In genomic region chr18:38025433-38026038, GRCh38 we compare ENCODE assay signal across 20 cellular contexts.
DNase-seq lines count a peak whose midpoint lies in the region; ATAC-seq, FAIRE-seq and TF ChIP-seq lines count a peak whose summit lies in the region.
"Had no signal": no experiment of that assay in that cellular context is flagged by ENCODE, and none has a peak within 500 bp of the region (broad histone marks: within the 10 kb centered on the region; RNA-seq: fewer than 3 reads in every experiment).

No MANE protein-coding gene starts in this region.

- H3K27me3 ChIP-seq in RWPE2 (ENCODE audit: insufficient read depth, poor library complexity, severe bottlenecking) (no peaks in the 10 kb centered on the region), neural progenitor cell (no peaks in the 10 kb centered on the region), small intestine (ENCODE audit: control insufficient read depth in 2 of 2, insufficient read depth in 2 of 2, low read length in 2 of 2) (no peaks in the 10 kb centered on the region)
- H3K27me3 ChIP-seq: gastroesophageal sphincter, right atrium auricular region had no signal

- ATAC-seq in RWPE2 (ENCODE audit: low read depth) (peak; percentile 71; the same call in 1 of the 3 replicates), HG03571 (IDR thresholded peaks at IDR 0.05; ENCODE audit: unreplicated experiment) (no peak)
- ATAC-seq: activated CD8-positive, alpha-beta T cell treated with anti-CD3 and anti-CD28 coated beads for 36 hours; gastroesophageal sphincter; stimulated activated effector memory CD8-positive, alpha-beta T cell treated with anti-CD3 and anti-CD28 coated beads, Interleukin-12 subunit alpha, Interleukin-12 subunit beta, amount 100 ng/mL, for 72 hours had no signal

- DNase-seq in H4 (ENCODE audit: low spot score) (peak; percentile 13), RWPE2 (ENCODE audit: low spot score) (no peak), glomerular visceral epithelial cell (ENCODE audit: extremely low spot score) (peak; percentile 93), neural progenitor cell (ENCODE audit: low spot score) (peak; percentile 5), small intestine (no peak)
- DNase-seq in activated effector memory CD4-positive, alpha-beta T cell treated with Interleukin-2 at 50 U/mL for 16 hours, result no peak
- DNase-seq in activated naive CD4-positive, alpha-beta T cell treated with anti-CD3 and anti-CD28 coated beads, Interleukin-2, amount 10 ng/mL, durations not matched to agents 7 days and 5 days, result no peak
- DNase-seq: activated CD8-positive, alpha-beta T cell treated with anti-CD3 and anti-CD28 coated beads for 36 hours; activated T-cell treated with anti-CD3 and anti-CD28 coated beads, Interleukin-2, amount 50 U/mL, for 24 hours; COR-L47; erythroblast; NCI-H1417 treated with DMSO at 0.1 percent for 48 hours; NCI-H2171 treated with DMSO at 0.1 percent for 48 hours; NCI-H774 had no signal

- 55 to 64% (median 58%) methylated on average over 4 of the region's 4 CpGs for WGBS in small intestine, 3 donors

- H3K27me3 Mint-ChIP-seq in neural progenitor cell (ENCODE audit: insufficient read depth, low read depth), result peaks cover 2% of the 10 kb centered on the region
- no peaks in the 10 kb centered on the region for H3K27me3 Mint-ChIP-seq in activated naive CD4-positive, alpha-beta T cell treated with anti-CD3 and anti-CD28 coated beads, Interleukin-2, amount 10 ng/mL, durations not matched to agents 7 days and 5 days
- H3K27me3 Mint-ChIP-seq: activated CD8-positive, alpha-beta T cell treated with anti-CD3 and anti-CD28 coated beads for 36 hours; activated naive CD4-positive, alpha-beta T cell treated with anti-CD3 and anti-CD28 coated beads, Interleukin-2, amount 50 U/mL, for 24 hours; activated T-cell treated with anti-CD3 and anti-CD28 coated beads, Interleukin-2, amount 50 U/mL, for 24 hours had no signal

- H3K36me3 ChIP-seq in RWPE2 (ENCODE audit: low read depth) (no peaks in the 10 kb centered on the region), neural progenitor cell (no peaks in the 10 kb centered on the region), small intestine (ENCODE audit: control insufficient read depth in 2 of 2, insufficient read depth in 2 of 2, low read length in 2 of 2) (no peaks in the 10 kb centered on the region)
- H3K36me3 ChIP-seq: gastroesophageal sphincter, right atrium auricular region, thoracic aorta had no signal

- H3K4me3 ChIP-seq in RWPE2 (ENCODE audit: severe bottlenecking) (no peak overlapping the region), neural progenitor cell (no peak overlapping the region), small intestine (ENCODE audit: low read depth in 1 of 2, low read length in 2 of 2) (no peak overlapping the region)
- H3K4me3 ChIP-seq: gastroesophageal sphincter, right atrium auricular region, thoracic aorta had no signal

- no peaks in the 10 kb centered on the region for H3K9me3 Mint-ChIP-seq in neural progenitor cell
- no peaks in the 10 kb centered on the region for H3K9me3 Mint-ChIP-seq in activated naive CD4-positive, alpha-beta T cell treated with anti-CD3 and anti-CD28 coated beads, Interleukin-2, amount 10 ng/mL, durations not matched to agents 7 days and 5 days
- H3K9me3 Mint-ChIP-seq: activated CD8-positive, alpha-beta T cell treated with anti-CD3 and anti-CD28 coated beads for 36 hours; activated naive CD4-positive, alpha-beta T cell treated with anti-CD3 and anti-CD28 coated beads, Interleukin-2, amount 50 U/mL, for 24 hours had no signal

- no peak overlapping the region for H3K4me2 ChIP-seq in neural progenitor cell

- TF ChIP-seq CTCF in RWPE2 (IDR thresholded peaks at IDR 0.05; ENCODE audit: poor library complexity, severe bottlenecking) (no peak), neural progenitor cell (IDR thresholded peaks at IDR 0.05) (no peak)

- CTCF ChIA-PET in activated naive CD4-positive, alpha-beta T cell treated with anti-CD3 and anti-CD28 coated beads, Interleukin-2, amount 10 ng/mL, durations not matched to agents 7 days and 5 days (lab: Charles Lee), result no interaction called here

- no peak overlapping the region for H3K9ac ChIP-seq in neural progenitor cell

- H4K20me1 ChIP-seq in neural progenitor cell (ENCODE audit: low read depth), result no peaks in the 10 kb centered on the region

- H3K27ac ChIP-seq in RWPE2 (ENCODE audit: poor library complexity, severe bottlenecking) (no peak overlapping the region), neural progenitor cell (no peak overlapping the region), small intestine (ENCODE audit: low read depth in 1 of 2, low read length in 1 of 2) (no peak overlapping the region)
- H3K27ac ChIP-seq: gastroesophageal sphincter, right atrium auricular region, thoracic aorta had no signal

- no peaks in the 10 kb centered on the region for H3F3A ChIP-seq in neural progenitor cell (ENCODE audit: low read depth)

- no peaks in the 10 kb centered on the region for H3K79me2 ChIP-seq in neural progenitor cell (ENCODE audit: low read depth)

- H3K4me3 Mint-ChIP-seq in neural progenitor cell, result no peak overlapping the region
- no peak overlapping the region for H3K4me3 Mint-ChIP-seq in activated naive CD4-positive, alpha-beta T cell treated with anti-CD3 and anti-CD28 coated beads, Interleukin-2, amount 10 ng/mL, durations not matched to agents 7 days and 5 days
- H3K4me3 Mint-ChIP-seq: activated CD8-positive, alpha-beta T cell treated with anti-CD3 and anti-CD28 coated beads for 36 hours; activated naive CD4-positive, alpha-beta T cell treated with anti-CD3 and anti-CD28 coated beads, Interleukin-2, amount 50 U/mL, for 24 hours; activated T-cell treated with anti-CD3 and anti-CD28 coated beads, Interleukin-2, amount 50 U/mL, for 24 hours; stimulated activated effector memory CD8-positive, alpha-beta T cell treated with anti-CD3 and anti-CD28 coated beads, Interleukin-12 subunit alpha, Interleukin-12 subunit beta, amount 100 ng/mL, for 72 hours had no signal

- H3K4me1 ChIP-seq in RWPE2 (ENCODE audit: insufficient read depth, poor library complexity, severe bottlenecking) (no peaks in the 10 kb centered on the region), neural progenitor cell (no peaks in the 10 kb centered on the region), small intestine (ENCODE audit: control insufficient read depth in 2 of 2, insufficient read depth in 1 of 2, low read depth in 1 of 2, low read length in 1 of 2) (no peaks in the 10 kb centered on the region)
- H3K4me1 ChIP-seq: gastroesophageal sphincter, right atrium auricular region had no signal

- no peak overlapping the region for H2AFZ ChIP-seq in neural progenitor cell (replicated peaks)

- FAIRE-seq in small intestine (lab: Jason Lieb, UNC), result no peak

- H3K9me3 ChIP-seq in RWPE2 (ENCODE audit: severe bottlenecking), result no peaks in the 10 kb centered on the region
- no peaks in the 10 kb centered on the region for H3K9me3 ChIP-seq in neural progenitor cell (ENCODE audit: low read depth)
- H3K9me3 ChIP-seq in small intestine (ENCODE audit: control insufficient read depth, low read depth), result no peaks in the 10 kb centered on the region
- H3K9me3 ChIP-seq: gastroesophageal sphincter, right atrium auricular region, thoracic aorta had no signal

- no peaks in the 10 kb centered on the region for H3K4me1 Mint-ChIP-seq in neural progenitor cell
- no peaks in the 10 kb centered on the region for H3K4me1 Mint-ChIP-seq in activated naive CD4-positive, alpha-beta T cell treated with anti-CD3 and anti-CD28 coated beads, Interleukin-2, amount 10 ng/mL, durations not matched to agents 7 days and 5 days
- H3K4me1 Mint-ChIP-seq: activated naive CD4-positive, alpha-beta T cell treated with anti-CD3 and anti-CD28 coated beads, Interleukin-2, amount 50 U/mL, for 24 hours; stimulated activated effector memory CD8-positive, alpha-beta T cell treated with anti-CD3 and anti-CD28 coated beads, Interleukin-12 subunit alpha, Interleukin-12 subunit beta, amount 100 ng/mL, for 72 hours had no signal

- H3K27ac Mint-ChIP-seq in neural progenitor cell, result no peak overlapping the region
- no peak overlapping the region for H3K27ac Mint-ChIP-seq in activated naive CD4-positive, alpha-beta T cell treated with anti-CD3 and anti-CD28 coated beads, Interleukin-2, amount 10 ng/mL, durations not matched to agents 7 days and 5 days
- H3K27ac Mint-ChIP-seq: activated CD8-positive, alpha-beta T cell treated with anti-CD3 and anti-CD28 coated beads for 36 hours; activated naive CD4-positive, alpha-beta T cell treated with anti-CD3 and anti-CD28 coated beads, Interleukin-2, amount 50 U/mL, for 24 hours; activated T-cell treated with anti-CD3 and anti-CD28 coated beads, Interleukin-2, amount 50 U/mL, for 24 hours; stimulated activated effector memory CD8-positive, alpha-beta T cell treated with anti-CD3 and anti-CD28 coated beads, Interleukin-12 subunit alpha, Interleukin-12 subunit beta, amount 100 ng/mL, for 72 hours had no signal

- H3K36me3 Mint-ChIP-seq in neural progenitor cell, result no peaks in the 10 kb centered on the region
- H3K36me3 Mint-ChIP-seq in activated naive CD4-positive, alpha-beta T cell treated with anti-CD3 and anti-CD28 coated beads, Interleukin-2, amount 10 ng/mL, durations not matched to agents 7 days and 5 days, result no peaks in the 10 kb centered on the region
- H3K36me3 Mint-ChIP-seq: activated naive CD4-positive, alpha-beta T cell treated with anti-CD3 and anti-CD28 coated beads, Interleukin-2, amount 50 U/mL, for 24 hours; stimulated activated effector memory CD8-positive, alpha-beta T cell treated with anti-CD3 and anti-CD28 coated beads, Interleukin-12 subunit alpha, Interleukin-12 subunit beta, amount 100 ng/mL, for 72 hours had no signal

Comparison
In these comparisons a context has a peak if more than half of its experiments do, and no peak if none do; other contexts are left out.
1. DNase-seq: peak in H4 (single experiment), glomerular visceral epithelial cell (single experiment) and neural progenitor cell (single experiment); none in RWPE2 (single experiment), activated effector memory CD4-positive, alpha-beta T cell treated with Interleukin-2 at 50 U/mL for 16 hours (single experiment), activated naive CD4-positive, alpha-beta T cell treated with anti-CD3 and anti-CD28 coated beads, Interleukin-2, amount 10 ng/mL, durations not matched to agents 7 days and 5 days (single experiment) and small intestine (single experiment).